27 cellular contexts compared by ENCODE assay signal in genomic region chr6:167077241-167077932, GRCh38. TPM values are rescaled to one million over a fixed set of nuclear protein-coding genes. Genes with fewer than 3 reads are reported as not detected.
"Had no signal": no experiment of that assay in that cellular context is flagged by ENCODE, and none has a peak within 500 bp of the region (broad histone marks: within the 10 kb centered on the region; RNA-seq: fewer than 3 reads in every experiment).

No MANE protein-coding gene starts in this region.

- H3K4me1 ChIP-seq: esophagus squamous epithelium, left ventricle myocardium inferior, right atrium auricular region, suprapubic skin, tibial artery, upper lobe of right lung had no signal

- H3K4me3 Mint-ChIP-seq: activated naive CD8-positive, alpha-beta T cell; activated T-cell treated with anti-CD3 and anti-CD28 coated beads, Interleukin-2, amount 50 U/mL, for 72 hours; central memory CD8-positive, alpha-beta T cell; dendritic cell treated with granulocyte-macrophage colony-stimulating factor and Interleukin-4, amounts not matched to agents 40 ng/mL and 50 ng/mL, for 4 days; nephron; T-cell had no signal

- ATAC-seq: activated T-cell treated with anti-CD3 and anti-CD28 coated beads, Interleukin-2, amount 50 U/mL, for 72 hours; T-cell; upper lobe of right lung had no signal

- H3K4me3 ChIP-seq: esophagus squamous epithelium, left ventricle myocardium inferior, right atrium auricular region, spleen, suprapubic skin, tibial artery, upper lobe of right lung had no signal

- H3K27ac Mint-ChIP-seq: activated naive CD8-positive, alpha-beta T cell; activated T-cell treated with anti-CD3 and anti-CD28 coated beads, Interleukin-2, amount 50 U/mL, for 72 hours; dendritic cell treated with granulocyte-macrophage colony-stimulating factor and Interleukin-4, amounts not matched to agents 40 ng/mL and 50 ng/mL, for 4 days; nephron; T-cell had no signal

- H3K27ac ChIP-seq: epithelial cell of prostate, esophagus squamous epithelium, left ventricle myocardium inferior, right atrium auricular region, spleen, suprapubic skin, tibial artery, upper lobe of right lung had no signal

- DNase-seq: activated CD4-positive, alpha-beta T cell treated with anti-CD3 and anti-CD28 coated beads for 4 hours; activated CD4-positive, alpha-beta T cell treated with anti-CD3 and anti-CD28 coated beads, Interleukin-2, amount 50 U/mL, for 4 hours; activated naive CD4-positive, alpha-beta T cell; activated T-cell treated with anti-CD3 and anti-CD28 coated beads for 4 hours; activated T-cell treated with anti-CD3 and anti-CD28 coated beads, Interleukin-2, amount 50 U/mL, for 72 hours; anterior cingulate cortex; effector CD8-positive, alpha-beta T cell; esophagus squamous epithelium; foreskin melanocyte; left ventricle myocardium inferior; mammary epithelial cell; occipital lobe; spleen; stimulated activated naive CD4-positive, alpha-beta T cell; T-cell; tibial artery; upper lobe of right lung had no signal

- H3K27me3 ChIP-seq: esophagus squamous epithelium, right atrium auricular region, spleen, suprapubic skin, tibial artery, upper lobe of right lung had no signal

- H3K36me3 ChIP-seq: esophagus squamous epithelium, left ventricle myocardium inferior, right atrium auricular region, spleen, suprapubic skin, tibial artery, upper lobe of right lung had no signal

- H3K9me3 ChIP-seq: suprapubic skin, upper lobe of right lung had no signal

- H3K27me3 Mint-ChIP-seq: central memory CD8-positive, alpha-beta T cell; dendritic cell treated with granulocyte-macrophage colony-stimulating factor and Interleukin-4, amounts not matched to agents 40 ng/mL and 50 ng/mL, for 4 days; T-cell had no signal

RNA-seq across cellular contexts. Expression of gene CCR6, which starts 45.5 kb away (rescaled TPM):
- total RNA-seq: bronchial epithelial cell; left ventricle myocardium inferior; mammary epithelial cell; occipital lobe; pulmonary artery endothelial cell; T-helper 2 cell treated with Interferon-gamma antibody and Interleukin-4, amounts not matched to agents 100 ng/mL and 5 ng/mL, for 36 hours had no signal
- polyA plus RNA-seq: mammary epithelial cell had no signal
